10 cellular contexts compared by ENCODE assay signal in the genomic region with DNA sequence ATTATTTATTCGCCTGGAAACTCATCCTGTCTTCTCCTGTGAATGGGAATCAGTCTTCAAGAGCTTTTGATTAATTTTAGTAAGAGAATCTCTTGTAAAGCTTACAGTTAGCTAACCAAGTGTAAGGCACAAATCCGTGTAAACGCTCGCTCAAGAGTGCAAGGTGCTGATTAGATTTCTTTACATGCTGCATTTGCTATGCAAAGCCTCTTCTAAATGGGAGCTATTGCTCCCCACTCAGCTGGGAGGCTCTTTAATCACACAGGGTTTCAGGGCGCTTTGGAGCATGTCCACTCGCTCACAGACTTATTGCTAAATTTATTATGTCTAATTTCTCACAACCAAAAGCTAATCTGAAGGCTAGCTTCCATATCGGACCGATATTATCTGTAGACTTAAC. TPM values are rescaled to one million over a fixed set of nuclear protein-coding genes. Genes with fewer than 3 reads are reported as not detected.
DNase-seq lines count a peak whose midpoint lies in the region; ATAC-seq and TF ChIP-seq lines count a peak whose summit lies in the region.
"Had no signal": no experiment of that assay in that cellular context is flagged by ENCODE, and none has a peak within 500 bp of the region (broad histone marks: within the 10 kb centered on the region; RNA-seq: fewer than 3 reads in every experiment).

No MANE protein-coding gene starts in this region.

- 33% methylated on average over 8 of the region's 8 CpGs for WGBS in prostate gland

- peak overlapping the region; percentile 85 for H3K27ac ChIP-seq in RWPE2 (ENCODE audit: poor library complexity, severe bottlenecking)
- no peak overlapping the region for H3K27ac ChIP-seq in prostate gland

- TF ChIP-seq CTCF in RWPE2 (IDR thresholded peaks at IDR 0.05; ENCODE audit: poor library complexity, severe bottlenecking) (no peak), fibroblast of the aortic adventitia (IDR thresholded peaks at IDR 0.05; ENCODE audit: insufficient read depth, low read length) (no peak), prostate gland (IDR thresholded peaks at IDR 0.05) (no peak)

- peak overlapping the region; percentile 58 for H3K4me3 ChIP-seq in RWPE2 (ENCODE audit: severe bottlenecking)
- peak overlapping the region; percentile 92 for H3K4me3 ChIP-seq in fibroblast of the aortic adventitia (ENCODE audit: low read depth, low read length)
- peak overlapping the region; percentile 42 to 49 for H3K4me3 ChIP-seq in prostate gland

- TF ChIP-seq POLR2A in prostate gland (IDR thresholded peaks at IDR 0.05): no peak

- H3K27me3 ChIP-seq in RWPE2 (ENCODE audit: insufficient read depth, poor library complexity, severe bottlenecking) (no peaks in the 10 kb centered on the region), prostate gland (replicated peaks; ENCODE audit: insufficient read depth) (peaks cover 14% of the 10 kb centered on the region)

- no peak for ATAC-seq in RWPE2 (ENCODE audit: low read depth)
- no peak for ATAC-seq in HG02678 (IDR thresholded peaks at IDR 0.05; ENCODE audit: unreplicated experiment)
- no peak for ATAC-seq in HG02798 (IDR thresholded peaks at IDR 0.05; ENCODE audit: poor library complexity, unreplicated experiment)
- no peak for ATAC-seq in HG03432 (IDR thresholded peaks at IDR 0.05; ENCODE audit: unreplicated experiment)
- ATAC-seq in HG02870 (IDR thresholded peaks at IDR 0.05; ENCODE audit: unreplicated experiment): no peak

- H3K36me3 ChIP-seq in RWPE2 (ENCODE audit: low read depth): 0 out of 2 replicates have a peak, but pooled peaks cover 4% of the 10 kb centered on the region
- no peaks in the 10 kb centered on the region for H3K36me3 ChIP-seq in prostate gland

- H3K4me1 ChIP-seq in RWPE2 (ENCODE audit: insufficient read depth, poor library complexity, severe bottlenecking): peaks cover 19% of the 10 kb centered on the region
- H3K4me1 ChIP-seq in prostate gland (replicated peaks): no peaks in the 10 kb centered on the region

- H3K9me3 ChIP-seq in RWPE2 (ENCODE audit: severe bottlenecking): no peaks in the 10 kb centered on the region
- no peaks in the 10 kb centered on the region for H3K9me3 ChIP-seq in prostate gland

- intact Hi-C loops in prostate gland (cut with DNase I): loop anchor here (10.0 kb wide), 2 partner anchors 520 to 1280 kb away; no protein-coding TSS in a partner anchor

- DNase-seq in EL: peak; percentile 13
- no peak for DNase-seq in RWPE2 (ENCODE audit: low spot score)
- no peak for DNase-seq in fibroblast of the aortic adventitia (ENCODE audit: low read depth)
- no peak for DNase-seq in prostate gland (ENCODE audit: low spot score)
- DNase-seq: erythroblast, NCI-H1092 had no signal

RNA-seq across cellular contexts. Expression of a gene that starts 5.0 kb away (rescaled TPM):
- total RNA-seq in fibroblast of the aortic adventitia (ENCODE audit: low replicate concordance): 48.6 and 72.3 TPM in 2 replicates
- total RNA-seq in prostate gland: 10 to 100 TPM in 1 of 2 donors, 1 to 10 TPM in 1; 6.8 to 59.1 TPM
